In genomic region chr11:120511804-120512726, GRCh38 we compare ENCODE assay signal across 8 cellular contexts. TPM values are rescaled to one million over a fixed set of nuclear protein-coding genes. Genes with fewer than 3 reads are reported as not detected.
A peak's percentile ranks its signal among the peaks of the same experiment; 100 is the strongest.
DNase-seq lines count a peak whose midpoint lies in the region; TF ChIP-seq lines count a peak whose summit lies in the region.

No MANE protein-coding gene starts in this region.

- peaks cover 2% of the 10 kb centered on the region for H3K4me1 Mint-ChIP-seq in activated CD4-positive, alpha-beta T cell treated with anti-CD3 and anti-CD28 coated beads, Interleukin-2, amount 10 ng/mL, durations not matched to agents 24 days and 14 days
- peaks cover 4% of the 10 kb centered on the region for H3K4me1 Mint-ChIP-seq in activated CD4-positive, alpha-beta memory T cell treated with anti-CD3 and anti-CD28 coated beads, Interleukin-2, amount 10 ng/mL, durations not matched to agents 7 days and 5 days

- no peak overlapping the region for H3K27ac Mint-ChIP-seq in activated CD4-positive, alpha-beta T cell treated with anti-CD3 and anti-CD28 coated beads, Interleukin-2, amount 10 ng/mL, durations not matched to agents 24 days and 14 days
- no peak overlapping the region for H3K27ac Mint-ChIP-seq in activated CD4-positive, alpha-beta memory T cell treated with anti-CD3 and anti-CD28 coated beads, Interleukin-2, amount 10 ng/mL, durations not matched to agents 7 days and 5 days

- H3K36me3 Mint-ChIP-seq in activated CD4-positive, alpha-beta T cell treated with anti-CD3 and anti-CD28 coated beads, Interleukin-2, amount 10 ng/mL, durations not matched to agents 24 days and 14 days (ENCODE audit: low read depth) = no peaks in the 10 kb centered on the region
- no peaks in the 10 kb centered on the region for H3K36me3 Mint-ChIP-seq in activated CD4-positive, alpha-beta memory T cell treated with anti-CD3 and anti-CD28 coated beads, Interleukin-2, amount 10 ng/mL, durations not matched to agents 7 days and 5 days (ENCODE audit: low read depth)

- no peak for TF ChIP-seq CTCF in VCaP (conservative IDR thresholded peaks at IDR 0.05)

- H3K27ac ChIP-seq in VCaP = peak overlapping the region; percentile 62; the same call in 1 of the 2 replicates
- peak overlapping the region; percentile 44 for H3K27ac ChIP-seq in temporal lobe (ENCODE audit: low read depth, low read length)

- intact Hi-C loops in activated CD4-positive, alpha-beta T cell treated with anti-CD3 and anti-CD28 coated beads, Interleukin-2, amount 10 ng/mL, durations not matched to agents 24 days and 14 days (cut with micrococcal nuclease) = loop anchor here (1.0 to 5.0 kb wide), 4 partner anchors 173 to 683 kb away; no protein-coding TSS in a partner anchor

- H3K27me3 Mint-ChIP-seq in activated CD4-positive, alpha-beta T cell treated with anti-CD3 and anti-CD28 coated beads, Interleukin-2, amount 10 ng/mL, durations not matched to agents 24 days and 14 days = peaks cover 68% of the 10 kb centered on the region
- H3K27me3 Mint-ChIP-seq in activated CD4-positive, alpha-beta memory T cell treated with anti-CD3 and anti-CD28 coated beads, Interleukin-2, amount 10 ng/mL, durations not matched to agents 7 days and 5 days = peaks cover 60% of the 10 kb centered on the region

- peak overlapping the region; percentile 35 for H3K4me3 Mint-ChIP-seq in activated CD4-positive, alpha-beta T cell treated with anti-CD3 and anti-CD28 coated beads, Interleukin-2, amount 10 ng/mL, durations not matched to agents 24 days and 14 days
- no peak overlapping the region for H3K4me3 Mint-ChIP-seq in activated CD4-positive, alpha-beta memory T cell treated with anti-CD3 and anti-CD28 coated beads, Interleukin-2, amount 10 ng/mL, durations not matched to agents 7 days and 5 days

- CTCF ChIA-PET in activated CD4-positive, alpha-beta memory T cell treated with anti-CD3 and anti-CD28 coated beads, Interleukin-2, amount 10 ng/mL, durations not matched to agents 7 days and 5 days (lab: Charles Lee) = interaction anchor here (0.5 to 2.1 kb wide), 2 partner anchors 173 to 416 kb away, joined by 3 to 7 read pairs; no protein-coding TSS in a partner anchor

- POLR2A ChIA-PET in activated CD4-positive, alpha-beta memory T cell treated with anti-CD3 and anti-CD28 coated beads, Interleukin-2, amount 10 ng/mL, durations not matched to agents 7 days and 5 days (lab: Charles Lee) = no interaction called here

- no peak for DNase-seq in activated CD4-positive, alpha-beta T cell treated with anti-CD3 and anti-CD28 coated beads, Interleukin-2, amount 10 ng/mL, durations not matched to agents 24 days and 14 days
- no peak for DNase-seq in activated CD4-positive, alpha-beta T cell treated with anti-CD3 and anti-CD28 coated beads, Interleukin-2, amount 50 U/mL, for 1 hour
- DNase-seq in iPS-NIHi11 (ENCODE audit: low spot score) = peak; percentile 58
- no peak for DNase-seq in T-helper 1 cell
- no peak for DNase-seq in activated CD4-positive, alpha-beta memory T cell treated with anti-CD3 and anti-CD28 coated beads, Interleukin-2, amount 10 ng/mL, durations not matched to agents 7 days and 5 days
- DNase-seq in cerebellum (ENCODE audit: low spot score) = no peak

- H3K9me3 Mint-ChIP-seq in activated CD4-positive, alpha-beta T cell treated with anti-CD3 and anti-CD28 coated beads, Interleukin-2, amount 10 ng/mL, durations not matched to agents 24 days and 14 days = no peaks in the 10 kb centered on the region
- no peaks in the 10 kb centered on the region for H3K9me3 Mint-ChIP-seq in activated CD4-positive, alpha-beta memory T cell treated with anti-CD3 and anti-CD28 coated beads, Interleukin-2, amount 10 ng/mL, durations not matched to agents 7 days and 5 days

RNA-seq across cellular contexts. Expression of gene GRIK4, which starts 0.5 kb away (rescaled TPM):
- total RNA-seq in activated CD4-positive, alpha-beta T cell treated with anti-CD3 and anti-CD28 coated beads, Interleukin-2, amount 10 ng/mL, durations not matched to agents 24 days and 14 days = 0.02 and 0.09 TPM in 2 replicates
- total RNA-seq in temporal lobe (4.4 TPM), cerebellum (9.1 TPM)
- not detected for total RNA-seq in activated CD4-positive, alpha-beta memory T cell treated with anti-CD3 and anti-CD28 coated beads, Interleukin-2, amount 10 ng/mL, durations not matched to agents 7 days and 5 days
